16 cellular contexts compared by ENCODE assay signal in genomic region chr16:28297784-28298510, GRCh38. TPM values are rescaled to one million over a fixed set of nuclear protein-coding genes. Genes with fewer than 3 reads are reported as not detected.
DNase-seq lines count a peak whose midpoint lies in the region; ATAC-seq, FAIRE-seq and TF ChIP-seq lines count a peak whose summit lies in the region.
"Had no signal": no experiment of that assay in that cellular context is flagged by ENCODE, and none has a peak within 500 bp of the region (broad histone marks: within the 10 kb centered on the region; RNA-seq: fewer than 3 reads in every experiment).

No MANE protein-coding gene starts in this region.

- H3K4me1 Mint-ChIP-seq in activated naive CD4-positive, alpha-beta T cell treated with anti-CD3 and anti-CD28 coated beads, Interleukin-2, amount 10 ng/mL, durations not matched to agents 7 days and 5 days, result peaks cover 51% of the 10 kb centered on the region
- peaks cover 28% of the 10 kb centered on the region for H3K4me1 Mint-ChIP-seq in neural progenitor cell

- H3K36me3 ChIP-seq in HUES64 (ENCODE audit: insufficient read depth, low read length) (peaks cover 30% of the 10 kb centered on the region), GM12878 (ENCODE audit: control insufficient read depth in 2 of 2, insufficient read depth in 2 of 2, low read length in 1 of 2) (no peaks in the 10 kb centered on the region), neural progenitor cell (no peaks in the 10 kb centered on the region), smooth muscle cell (ENCODE audit: low read depth) (no peaks in the 10 kb centered on the region)
- H3K36me3 ChIP-seq: gastroesophageal sphincter had no signal

- H3K4me2 ChIP-seq in GM12878 (ENCODE audit: control insufficient read depth, insufficient read depth), result no peak overlapping the region
- no peak overlapping the region for H3K4me2 ChIP-seq in neural progenitor cell
- H3K4me2 ChIP-seq in smooth muscle cell, result no peak overlapping the region

- ATAC-seq in GM12878, result no peak
- ATAC-seq: gastroesophageal sphincter; stimulated activated naive B cell treated with anti-CD40 and anti-IgM and Interleukin-4, amounts not matched to agents 10 μg/mL and 1 μg/mL and 100 μg/mL, for 72 hours had no signal

- peak overlapping the region; percentile 55 for H3K27ac Mint-ChIP-seq in activated naive CD4-positive, alpha-beta T cell treated with anti-CD3 and anti-CD28 coated beads, Interleukin-2, amount 10 ng/mL, durations not matched to agents 7 days and 5 days
- H3K27ac Mint-ChIP-seq in neural progenitor cell, result peak overlapping the region; percentile 29
- H3K27ac Mint-ChIP-seq: stimulated activated naive B cell treated with anti-CD40 and anti-IgM and Interleukin-4, amounts not matched to agents 10 μg/mL and 1 μg/mL and 100 μg/mL, for 72 hours had no signal

- H3F3A ChIP-seq in neural progenitor cell (ENCODE audit: low read depth) (peaks cover 18% of the 10 kb centered on the region), smooth muscle cell (ENCODE audit: low read depth) (no peaks in the 10 kb centered on the region)

- peak overlapping the region; percentile 32 for H3K4me3 Mint-ChIP-seq in activated naive CD4-positive, alpha-beta T cell treated with anti-CD3 and anti-CD28 coated beads, Interleukin-2, amount 10 ng/mL, durations not matched to agents 7 days and 5 days
- no peak overlapping the region for H3K4me3 Mint-ChIP-seq in neural progenitor cell
- H3K4me3 Mint-ChIP-seq: stimulated activated naive B cell treated with anti-CD40 and anti-IgM and Interleukin-4, amounts not matched to agents 10 μg/mL and 1 μg/mL and 100 μg/mL, for 72 hours had no signal

- CTCF ChIA-PET in activated naive CD4-positive, alpha-beta T cell treated with anti-CD3 and anti-CD28 coated beads, Interleukin-2, amount 10 ng/mL, durations not matched to agents 7 days and 5 days (lab: Charles Lee), result interaction anchor here (1.1 kb wide), 1 partner anchor 19 kb away, joined by 4 read pairs; no protein-coding TSS in a partner anchor
- CTCF ChIA-PET in GM12878 (lab: Yijun Ruan, JAX), result interaction anchor here (0.9 kb wide), 1 partner anchor 20 kb away, joined by 4 read pairs; no protein-coding TSS in a partner anchor

- TF ChIP-seq POLR2A in GM12878 (IDR thresholded peaks at IDR 0.05; ENCODE audit: low read depth, low read length) (no peak), GM12891 (IDR thresholded peaks at IDR 0.05; ENCODE audit: low read depth, low read length) (no peak)

- H3K27ac ChIP-seq in HUES64 (ENCODE audit: low read depth, low read length) (peak overlapping the region; percentile 50; the same call in 1 of the 2 replicates), GM12878 (ENCODE audit: control insufficient read depth, insufficient read depth) (no peak overlapping the region), neural progenitor cell (peak overlapping the region; percentile 47), smooth muscle cell (ENCODE audit: low read depth) (no peak overlapping the region)
- H3K27ac ChIP-seq: gastroesophageal sphincter had no signal

- no peaks in the 10 kb centered on the region for H3K27me3 ChIP-seq in HUES64 (ENCODE audit: insufficient read depth, low read length)
- H3K27me3 ChIP-seq in GM12878 (replicated peaks in 1 of 2; ENCODE audit: control insufficient read depth in 2 of 2, insufficient read depth in 2 of 2, low read length in 1 of 2), result peaks cover 2 to 8% of the 10 kb centered on the region in 2 experiments; a peak in 2 of 4 replicates
- no peaks in the 10 kb centered on the region for H3K27me3 ChIP-seq in neural progenitor cell
- peaks cover 11% of the 10 kb centered on the region for H3K27me3 ChIP-seq in smooth muscle cell (ENCODE audit: low read depth)

- H3K27me3 Mint-ChIP-seq in activated naive CD4-positive, alpha-beta T cell treated with anti-CD3 and anti-CD28 coated beads, Interleukin-2, amount 10 ng/mL, durations not matched to agents 7 days and 5 days, result peaks cover 38% of the 10 kb centered on the region
- peaks cover 3% of the 10 kb centered on the region for H3K27me3 Mint-ChIP-seq in neural progenitor cell (ENCODE audit: insufficient read depth, low read depth)

- TF ChIP-seq EP300 in GM12878 (IDR thresholded peaks at IDR 0.05; ENCODE audit: borderline replicate concordance in 1 of 2, control insufficient read depth in 1 of 2, low read depth in 2 of 2, low read length in 2 of 2), result no peak

- no peak overlapping the region for H3K9ac ChIP-seq in HUES64 (ENCODE audit: low read depth, low read length)
- H3K9ac ChIP-seq in GM12878 (ENCODE audit: control insufficient read depth, insufficient read depth, low read length), result no peak overlapping the region
- H3K9ac ChIP-seq in neural progenitor cell, result no peak overlapping the region
- H3K9ac ChIP-seq in smooth muscle cell (ENCODE audit: low read depth), result no peak overlapping the region

- POLR2A ChIA-PET in GM12878 (lab: Charles Lee), result no interaction called here

- H3K4me3 ChIP-seq in HUES64 (ENCODE audit: low read length) (no peak overlapping the region), GM12878 (no peak overlapping the region), neural progenitor cell (no peak overlapping the region), smooth muscle cell (no peak overlapping the region)
- H3K4me3 ChIP-seq: gastroesophageal sphincter had no signal

- RAD21 ChIA-PET in GM12878 (lab: Charles Lee; ENCODE audit: unreplicated experiment), result no interaction called here

- H4K20me1 ChIP-seq in GM12878 (ENCODE audit: control insufficient read depth, insufficient read depth) (no peaks in the 10 kb centered on the region), neural progenitor cell (ENCODE audit: low read depth) (peaks cover 95% of the 10 kb centered on the region), smooth muscle cell (ENCODE audit: low read depth) (peaks cover 37% of the 10 kb centered on the region)

- in situ Hi-C loops in GM12878 (cut with MboI), result no loop called here

- no peak overlapping the region for H2AFZ ChIP-seq in GM12878 (ENCODE audit: control insufficient read depth, low read depth, low read length)
- no peak overlapping the region for H2AFZ ChIP-seq in neural progenitor cell (replicated peaks)
- no peak overlapping the region for H2AFZ ChIP-seq in smooth muscle cell (ENCODE audit: low read depth)

- no peaks in the 10 kb centered on the region for H3K79me2 ChIP-seq in GM12878 (ENCODE audit: control insufficient read depth, insufficient read depth, low read length)
- H3K79me2 ChIP-seq in neural progenitor cell (ENCODE audit: low read depth), result peaks cover 91% of the 10 kb centered on the region
- H3K79me2 ChIP-seq in smooth muscle cell (ENCODE audit: low read depth), result no peaks in the 10 kb centered on the region

- WGBS in HUES64, result 65% methylated on average over 11 of the region's 11 CpGs
- WGBS in GM12878 (ENCODE audit: insufficient coverage, insufficient replicate concordance, low lambda C conversion rate, missing lambda C conversion rate), result 25% methylated on average over 11 of the region's 11 CpGs
- 68% methylated on average over 10 of the region's 11 CpGs for WGBS in smooth muscle cell (ENCODE audit: low lambda C conversion rate)

- H3K9me3 ChIP-seq in HUES64 (ENCODE audit: insufficient read depth, low read depth, low read length) (no peaks in the 10 kb centered on the region), GM12878 (replicated peaks; ENCODE audit: control insufficient read depth, insufficient read depth, low read length) (no peaks in the 10 kb centered on the region), neural progenitor cell (ENCODE audit: low read depth) (no peaks in the 10 kb centered on the region), smooth muscle cell (replicated peaks; ENCODE audit: low read depth) (no peaks in the 10 kb centered on the region)
- H3K9me3 ChIP-seq: gastroesophageal sphincter had no signal

- intact Hi-C loops in GM12878 (cut with micrococcal nuclease; ENCODE audit: unreplicated experiment), result no loop called here

- H3K36me3 Mint-ChIP-seq in activated naive CD4-positive, alpha-beta T cell treated with anti-CD3 and anti-CD28 coated beads, Interleukin-2, amount 10 ng/mL, durations not matched to agents 7 days and 5 days, result peaks cover 14% of the 10 kb centered on the region
- H3K36me3 Mint-ChIP-seq in neural progenitor cell, result peaks cover 13% of the 10 kb centered on the region
- H3K36me3 Mint-ChIP-seq: activated naive CD4-positive, alpha-beta T cell treated with anti-CD3 and anti-CD28 coated beads, Interleukin-2, amount 50 U/mL, for 72 hours; stimulated activated naive B cell treated with anti-CD40 and anti-IgM and Interleukin-4, amounts not matched to agents 10 μg/mL and 1 μg/mL and 100 μg/mL, for 72 hours had no signal

- H3K9me3 Mint-ChIP-seq in activated naive CD4-positive, alpha-beta T cell treated with anti-CD3 and anti-CD28 coated beads, Interleukin-2, amount 10 ng/mL, durations not matched to agents 7 days and 5 days, result no peaks in the 10 kb centered on the region
- no peaks in the 10 kb centered on the region for H3K9me3 Mint-ChIP-seq in neural progenitor cell
- H3K9me3 Mint-ChIP-seq: activated naive CD4-positive, alpha-beta T cell treated with anti-CD3 and anti-CD28 coated beads, Interleukin-2, amount 50 U/mL, for 72 hours; IgD-negative memory B cell; stimulated activated naive B cell treated with anti-CD40 and anti-IgM and Interleukin-4, amounts not matched to agents 10 μg/mL and 1 μg/mL and 100 μg/mL, for 72 hours had no signal

- DNase-seq in activated naive CD4-positive, alpha-beta T cell treated with anti-CD3 and anti-CD28 coated beads, Interleukin-2, amount 10 ng/mL, durations not matched to agents 7 days and 5 days, result peak; percentile 50
- no peak for DNase-seq in activated naive CD4-positive, alpha-beta T cell treated with Interleukin-2 at 50 U/mL for 16 hours
- DNase-seq in GM12878 (ENCODE audit: low read depth, low spot score) (no peak), neural progenitor cell (ENCODE audit: low spot score) (no peak), AG08395 (ENCODE audit: low spot score) (no peak), GM12891 (ENCODE audit: insufficient read length, low spot score) (no peak), smooth muscle cell (lab: John Stamatoyannopoulos, UW; ENCODE audit: unreplicated experiment) (no peak)
- DNase-seq: caudate nucleus; NCI-H1105; NCI-H446; stimulated activated naive B cell treated with anti-CD40 and anti-IgM and Interleukin-4, amounts not matched to agents 10 μg/mL and 1 μg/mL and 100 μg/mL, for 72 hours had no signal

- BruUV-seq in GM12878 (replicated peaks; lab: Mats Ljungman, UMichigan), result no TSS peak

- TF ChIP-seq RAD21 in GM12878 (IDR thresholded peaks at IDR 0.05; ENCODE audit: insufficient read depth, low read depth, low read length), result no peak

- no peak for TF ChIP-seq CTCF in GM12878 (IDR thresholded peaks at IDR 0.05 in 2 of 3, conservative IDR thresholded peaks at IDR 0.05 in 1 of 3; ENCODE audit: control insufficient read depth in 2 of 3, extremely low read depth in 1 of 3, insufficient read depth in 1 of 3, low read depth in 3 of 3, low read length in 3 of 3)
- TF ChIP-seq CTCF in neural progenitor cell (IDR thresholded peaks at IDR 0.05), result no peak
- TF ChIP-seq CTCF in smooth muscle cell (IDR thresholded peaks at IDR 0.05; ENCODE audit: borderline replicate concordance, insufficient read depth, poor library complexity, severe bottlenecking), result no peak

- peaks cover 8% of the 10 kb centered on the region; the same call in 1 of the 2 replicates for H3K4me1 ChIP-seq in HUES64 (ENCODE audit: insufficient read depth, low read length)
- H3K4me1 ChIP-seq in GM12878 (ENCODE audit: control insufficient read depth, insufficient read depth, low read length), result no peaks in the 10 kb centered on the region
- H3K4me1 ChIP-seq in neural progenitor cell, result peaks cover 14% of the 10 kb centered on the region
- no peaks in the 10 kb centered on the region for H3K4me1 ChIP-seq in smooth muscle cell (ENCODE audit: low read depth)

- SMC1A ChIA-PET in GM12878 (lab: Charles Lee; ENCODE audit: uncharacterized antibody, unreplicated experiment), result no interaction called here

- no peak for FAIRE-seq in GM12878 (lab: Jason Lieb, UNC)
- no peak for FAIRE-seq in GM12891 (lab: Jason Lieb, UNC)
- FAIRE-seq: endothelial cell of umbilical vein had no signal

RNA-seq across cellular contexts. Expression of gene SBK1, which starts 5.6 kb away (rescaled TPM):
- polyA plus RNA-seq in HUES64 (2013, experiment 1 of 2), result 37.8 TPM
- polyA plus RNA-seq in HUES64 (2013, experiment 2 of 2), result 43.9 TPM
- not detected in 2 replicates for total RNA-seq in GM12878 (2013; cell fraction: nucleolus; rRNA removed)
- under 0.01 and 0.06 TPM in 2 replicates for total RNA-seq in GM12878 (2014; rRNA removed)
- 0.04 and 0.05 TPM in 2 replicates for total RNA-seq in GM12878 (2014; rRNA removed; fragmentation: Illumina TruSeq; extraction: Trizol)
- 0.26 and 0.29 TPM in 2 replicates for total RNA-seq in GM12878 (2021)
- polyA plus RNA-seq in GM12878 (2011; ENCODE audit: low read depth), result 0.07 TPM
- not detected in 2 replicates for polyA plus RNA-seq in GM12878 (2011; rRNA removed)
- polyA plus RNA-seq in GM12878 (2011; cell fraction: cytosol; rRNA removed), result 0.01 and 0.02 TPM in 2 replicates
- polyA plus RNA-seq in GM12878 (2011; cell fraction: nucleus; rRNA removed), result 0.03 TPM in 1 of 2 replicates, not detected in the other
- polyA plus RNA-seq in GM12878 (2012), result 0.05 and 0.08 TPM in 2 replicates
- polyA plus RNA-seq in GM12878 (2014; fragmentation: Illumina TruSeq; extraction: Trizol), result 0.05 and 0.06 TPM in 2 replicates
- polyA plus RNA-seq in GM12878 (2014; fragmentation: Nextera tagmentation; extraction: Ambion mirVana), result not detected
- 0.08 and 0.23 TPM in 2 replicates for polyA plus RNA-seq in GM12878 (2014; rRNA removed)
- polyA plus RNA-seq in GM12878 (2016; fragmentation: Nextera tagmentation; extraction: Ambion mirVana), result under 1 TPM in 1 of 2 experiments, not detected in 1; 0.04 TPM
- polyA minus RNA-seq in GM12878 (2011; rRNA and poly(A)+ RNA removed), result 0.05 TPM in 1 of 2 replicates, not detected in the other
- polyA minus RNA-seq in GM12878 (2011; cell fraction: cytosol; rRNA and poly(A)+ RNA removed), result not detected in 2 replicates
- not detected in 2 replicates for polyA minus RNA-seq in GM12878 (2011; cell fraction: nucleus; rRNA and poly(A)+ RNA removed)
- 4.6 and 16.4 TPM in 2 replicates for total RNA-seq in neural progenitor cell (ENCODE audit: low replicate concordance)
- polyA plus RNA-seq in GM12891 (2012; ENCODE audit: low read depth, missing spikeins), result 0.06 TPM
- 0.94 and 1.9 TPM in 2 replicates for total RNA-seq in smooth muscle cell
- polyA plus RNA-seq in smooth muscle cell, result 3.1 and 7.5 TPM in 2 replicates

Comparison
In these comparisons a context has a peak if more than half of its experiments do, and no peak if none do; other contexts are left out.
1. H3K27ac ChIP-seq: peak in HUES64 (single experiment) and neural progenitor cell (single experiment); none in GM12878 (single experiment) and smooth muscle cell (single experiment).